17 cellular contexts compared by ENCODE assay signal in the genomic region with DNA sequence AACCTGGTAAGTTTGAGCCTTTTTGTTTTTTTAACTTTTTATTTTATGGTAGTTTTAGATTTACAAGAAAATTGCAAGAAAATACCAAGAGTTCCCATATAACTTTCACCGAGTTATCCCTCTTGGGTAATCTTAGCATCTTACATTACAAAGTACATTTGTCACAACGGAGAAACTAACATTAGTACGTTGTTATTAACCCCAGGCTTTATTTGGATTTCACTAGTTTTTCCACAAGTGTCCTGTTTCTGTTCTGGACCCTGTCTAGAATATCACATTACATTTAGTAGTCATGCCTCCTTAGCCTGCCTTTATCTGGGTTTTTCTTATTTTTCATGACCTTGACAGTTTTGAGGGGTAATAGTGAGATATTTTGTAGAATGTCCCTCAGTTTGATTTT. TPM values are rescaled to one million over a fixed set of nuclear protein-coding genes. Genes with fewer than 3 reads are reported as not detected.
"Had no signal": no experiment of that assay in that cellular context is flagged by ENCODE, and none has a peak within 500 bp of the region (broad histone marks: within the 10 kb centered on the region; RNA-seq: fewer than 3 reads in every experiment).

No MANE protein-coding gene starts in this region.

- DNase-seq: activated CD4-positive, alpha-beta T cell treated with anti-CD3 and anti-CD28 coated beads, Interleukin-2, amount 50 U/mL, for 1 hour; activated CD4-positive, CD25-positive, alpha-beta regulatory T cell; activated naive CD4-positive, alpha-beta T cell treated with anti-CD3 and anti-CD28 coated beads for 36 hours; activated T-cell treated with anti-CD3 and anti-CD28 coated beads for 4 hours; caudate nucleus; cortex of kidney; effector CD8-positive, alpha-beta T cell; immature natural killer cell; natural killer cell; sigmoid colon; stimulated activated CD4-positive, alpha-beta T cell treated with anti-CD3 and anti-CD28 coated beads, Interleukin-15, amount 100 ng/mL, for 24 hours; stimulated activated CD4-positive, alpha-beta T cell treated with anti-CD3 and anti-CD28 coated beads, Interleukin-4, amount 100 ng/mL, for 24 hours; stimulated activated naive CD8-positive, alpha-beta T cell treated with anti-CD3 and anti-CD28 coated beads, Interleukin-15, amount 100 ng/mL, for 72 hours had no signal

- H3K4me3 ChIP-seq: mucosa of descending colon, sigmoid colon, thoracic aorta had no signal

- H3K27ac ChIP-seq: sigmoid colon, thoracic aorta had no signal

- ATAC-seq: activated T-helper 17 cell treated with anti-CD3 and anti-CD28 coated beads, Interleukin-2, amount 50 U/mL, for 72 hours; natural killer cell; stimulated activated naive CD8-positive, alpha-beta T cell treated with anti-CD3 and anti-CD28 coated beads, Interleukin-15, amount 100 ng/mL, for 72 hours had no signal

- FAIRE-seq: urothelium cell line had no signal

- H3K36me3 ChIP-seq: sigmoid colon, thoracic aorta had no signal

- H3K27me3 ChIP-seq: sigmoid colon had no signal

- H3K9me3 ChIP-seq: mucosa of descending colon, sigmoid colon, thoracic aorta had no signal

RNA-seq across cellular contexts. Expression of gene ARL14, which starts 58.1 kb away (rescaled TPM):
- polyA plus RNA-seq: immature natural killer cell had no signal
